In genomic region chr10:45552476-45552875, GRCh38 we compare ENCODE assay signal across 8 cellular contexts.
"Had no signal": no experiment of that assay in that cellular context is flagged by ENCODE, and none has a peak within 500 bp of the region (broad histone marks: within the 10 kb centered on the region; RNA-seq: fewer than 3 reads in every experiment).

No MANE protein-coding gene starts in this region.

- H3K4me3 Mint-ChIP-seq: GM23338, H9, IgD-negative memory B cell had no signal

- H3K27ac ChIP-seq: HL-60, KMS-11 had no signal

- H3K4me2 ChIP-seq: GM23338, KMS-11 had no signal

- H2AFZ ChIP-seq: GM23338 had no signal

- H3K9ac ChIP-seq: KMS-11 had no signal

- DNase-seq: H9, HCEC 1CT, KBM-7 had no signal

- H3K4me3 ChIP-seq: GM23338 had no signal

- H3K9me3 Mint-ChIP-seq: GM23338, H9, IgD-negative memory B cell had no signal

- H3K27ac Mint-ChIP-seq: GM23338, H9 had no signal

- ATAC-seq: GM23338, HepG2 had no signal
